Comparison of ENCODE assay signal across 8 cellular contexts in the genomic region with DNA sequence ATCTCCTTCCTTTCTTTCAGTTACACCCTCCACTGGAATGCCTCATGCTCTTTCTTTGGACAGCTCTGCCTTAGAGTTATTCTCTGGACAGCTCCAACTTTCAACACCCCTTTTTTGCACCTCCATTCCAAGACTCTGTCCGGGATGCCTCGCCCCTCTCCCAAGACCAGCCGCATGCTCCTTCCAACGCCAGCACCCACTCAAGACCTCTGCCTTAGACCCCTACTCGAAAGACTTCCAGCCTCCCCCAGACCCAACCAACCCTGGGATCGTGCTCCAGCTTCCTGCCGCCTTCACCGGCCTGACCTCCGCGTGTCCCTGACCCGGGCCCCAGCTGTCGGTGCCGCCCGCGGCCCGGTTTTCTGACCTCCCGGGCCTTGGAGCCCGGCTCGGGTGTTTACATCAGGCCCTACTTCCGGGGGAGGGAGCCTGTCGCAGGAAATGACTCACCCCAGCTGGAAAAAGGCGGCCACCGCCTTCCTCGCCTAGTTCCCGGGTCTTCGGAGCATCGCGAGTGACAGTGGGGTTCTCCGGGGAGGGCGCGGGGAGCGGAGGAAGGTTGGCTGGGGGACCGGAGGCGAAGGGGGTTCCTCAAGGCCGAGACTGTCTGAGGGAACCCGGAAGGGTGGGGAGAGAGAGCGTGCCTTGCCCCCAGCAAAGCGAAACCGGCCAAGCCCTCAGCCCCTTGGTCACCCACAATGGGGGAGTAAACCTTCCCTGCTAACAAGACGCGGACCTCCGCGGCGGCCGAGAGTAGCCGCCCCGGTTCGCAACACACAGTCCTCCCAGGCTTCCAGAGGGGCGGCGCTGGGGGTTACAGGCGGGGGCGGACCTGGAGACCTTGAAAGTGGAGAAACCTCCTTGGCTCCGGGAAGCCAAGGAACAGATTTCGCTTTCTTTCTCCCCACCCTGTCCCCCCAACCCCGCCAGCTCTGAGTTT.
DNase-seq lines count a peak whose midpoint lies in the region; ATAC-seq and TF ChIP-seq lines count a peak whose summit lies in the region.

WDR45 (minus strand) TSS at position 399 of the 940 bp plus-strand sequence. CDS start 1,792 bp downstream, outside the sequence.

- DNase-seq in AG08395 (ENCODE audit: low spot score), result peak; percentile 80
- peak; percentile 87 for DNase-seq in OCI-M1 (lab: John Stamatoyannopoulos, UW)
- peak; percentile 78 for DNase-seq in activated T-cell treated with anti-CD3 and anti-CD28 coated beads, Interleukin-2, amount 50 U/mL, for 24 hours
- peak; percentile 82 to 86 for DNase-seq in erythroblast (lab: John Stamatoyannopoulos, UW)
- peak; percentile 75 for DNase-seq in stimulated activated CD8-positive, alpha-beta memory T cell treated with anti-CD3 and anti-CD28 coated beads, Interleukin-4, amount 100 ng/mL, for 48 hours

- H3K9me3 ChIP-seq in mucosa of stomach (ENCODE audit: control insufficient read depth, low read length), result no peaks in the 10 kb centered on the region

- TF ChIP-seq POLR2A in erythroblast (IDR thresholded peaks at IDR 0.05; ENCODE audit: low read length), result peak; percentile 78

- peaks cover 7% of the 10 kb centered on the region for H3K4me1 ChIP-seq in mucosa of stomach (ENCODE audit: control insufficient read depth, insufficient read depth, low read length)

- peaks cover 14% of the 10 kb centered on the region for H3K4me1 Mint-ChIP-seq in activated T-cell treated with anti-CD3 and anti-CD28 coated beads, Interleukin-2, amount 50 U/mL, for 24 hours (ENCODE audit: low read depth)

- H3K4me3 Mint-ChIP-seq in activated T-cell treated with anti-CD3 and anti-CD28 coated beads, Interleukin-2, amount 50 U/mL, for 24 hours, result peak within 1 kb of the TSS; percentile 81

- H3K36me3 ChIP-seq in mucosa of stomach (ENCODE audit: control insufficient read depth, insufficient read depth, low read length), result no peaks in the 10 kb centered on the region

- H3K36me3 Mint-ChIP-seq in activated T-cell treated with anti-CD3 and anti-CD28 coated beads, Interleukin-2, amount 50 U/mL, for 24 hours (ENCODE audit: low read depth), result peaks cover 22% of the 10 kb centered on the region

- no peaks in the 10 kb centered on the region for H3K9me3 Mint-ChIP-seq in activated T-cell treated with anti-CD3 and anti-CD28 coated beads, Interleukin-2, amount 50 U/mL, for 24 hours

- no peaks in the 10 kb centered on the region for H3K27me3 ChIP-seq in mucosa of stomach (ENCODE audit: control insufficient read depth, insufficient read depth, low read length)

- H3K9ac ChIP-seq in mucosa of stomach (ENCODE audit: low read length), result peak within 1 kb of the TSS; percentile 94

- peak; percentile 77 for ATAC-seq in GM19023 (IDR thresholded peaks at IDR 0.05; ENCODE audit: unreplicated experiment)
- ATAC-seq in HG03565 (IDR thresholded peaks at IDR 0.05; ENCODE audit: unreplicated experiment), result peak; percentile 54

- H3K27ac Mint-ChIP-seq in activated T-cell treated with anti-CD3 and anti-CD28 coated beads, Interleukin-2, amount 50 U/mL, for 24 hours, result peak within 1 kb of the TSS; percentile 93

- peak within 1 kb of the TSS; percentile 82 for H3K4me3 ChIP-seq in mucosa of stomach (ENCODE audit: low read length)

- H3K27me3 Mint-ChIP-seq in activated T-cell treated with anti-CD3 and anti-CD28 coated beads, Interleukin-2, amount 50 U/mL, for 24 hours, result peaks cover 4% of the 10 kb centered on the region

Comparison
In these comparisons a context has a peak if more than half of its experiments do, and no peak if none do; other contexts are left out.
1. Peak in every context shown above with its lines: DNase-seq, ATAC-seq and H3K4me3 ChIP-seq.